In genomic region chr9:107161338-107161737, GRCh38 we compare ENCODE assay signal across 31 cellular contexts.
DNase-seq lines count a peak whose midpoint lies in the region; TF ChIP-seq lines count a peak whose summit lies in the region.
"Had no signal": no experiment of that assay in that cellular context is flagged by ENCODE, and none has a peak within 500 bp of the region (broad histone marks: within the 10 kb centered on the region; RNA-seq: fewer than 3 reads in every experiment).

No MANE protein-coding gene starts in this region.

- H4K20me1 ChIP-seq in neural progenitor cell (ENCODE audit: low read depth), result no peaks in the 10 kb centered on the region

- H3K9ac ChIP-seq in neural progenitor cell, result no peak overlapping the region
- H3K9ac ChIP-seq: KMS-11 had no signal

- H3K27me3 ChIP-seq in neural progenitor cell, result no peaks in the 10 kb centered on the region
- H3K27me3 ChIP-seq: heart right ventricle, pancreas had no signal

- no peak overlapping the region for H3K4me3 Mint-ChIP-seq in endothelial cell (ENCODE audit: unreplicated experiment)
- H3K4me3 Mint-ChIP-seq in neural progenitor cell, result no peak overlapping the region
- H3K4me3 Mint-ChIP-seq: activated CD4-positive, alpha-beta memory T cell treated with anti-CD3 and anti-CD28 coated beads for 36 hours; activated T-helper 1 cell treated with anti-CD3 and anti-CD28 coated beads, Interleukin-12 subunit alpha, Interleukin-12 subunit beta, Interleukin-2, Interleukin-4 antibody, amounts not matched to agents 30 ng/mL and 10 ng/mL and 1 ng/mL, durations not matched to agents 14 hours and 24 hours and 36 hours; neural crest cell; stimulated activated naive B cell treated with anti-CD40 and anti-IgM and Interleukin-4, amounts not matched to agents 10 μg/mL and 1 μg/mL and 100 μg/mL, for 72 hours; T-helper 1 cell treated with Interleukin-12 subunit alpha and Interleukin-12 subunit beta and Interleukin-4 antibody, amounts not matched to agents 30 μg/mL and 1 μg/mL, for 36 hours had no signal

- peaks cover 4% of the 10 kb centered on the region for H3K36me3 Mint-ChIP-seq in endothelial cell (ENCODE audit: low read depth, unreplicated experiment)
- no peaks in the 10 kb centered on the region for H3K36me3 Mint-ChIP-seq in neural progenitor cell
- H3K36me3 Mint-ChIP-seq: activated CD4-positive, alpha-beta memory T cell treated with anti-CD3 and anti-CD28 coated beads for 36 hours; stimulated activated naive B cell treated with anti-CD40 and anti-IgM and Interleukin-4, amounts not matched to agents 10 μg/mL and 1 μg/mL and 100 μg/mL, for 72 hours had no signal

- H3K27ac Mint-ChIP-seq in endothelial cell (ENCODE audit: unreplicated experiment) (no peak overlapping the region), neural progenitor cell (no peak overlapping the region)
- H3K27ac Mint-ChIP-seq: activated CD4-positive, alpha-beta memory T cell treated with anti-CD3 and anti-CD28 coated beads for 36 hours; activated T-helper 1 cell treated with anti-CD3 and anti-CD28 coated beads, Interleukin-12 subunit alpha, Interleukin-12 subunit beta, Interleukin-2, Interleukin-4 antibody, amounts not matched to agents 30 ng/mL and 10 ng/mL and 1 ng/mL, durations not matched to agents 14 hours and 24 hours and 36 hours; stimulated activated naive B cell treated with anti-CD40 and anti-IgM and Interleukin-4, amounts not matched to agents 10 μg/mL and 1 μg/mL and 100 μg/mL, for 72 hours; T-helper 1 cell treated with Interleukin-12 subunit alpha and Interleukin-12 subunit beta and Interleukin-4 antibody, amounts not matched to agents 30 μg/mL and 1 μg/mL, for 36 hours had no signal

- H3K9me3 Mint-ChIP-seq in endothelial cell (ENCODE audit: unreplicated experiment), result no peaks in the 10 kb centered on the region
- H3K9me3 Mint-ChIP-seq in neural progenitor cell, result peaks cover 2% of the 10 kb centered on the region
- H3K9me3 Mint-ChIP-seq: activated CD4-positive, alpha-beta memory T cell treated with anti-CD3 and anti-CD28 coated beads for 36 hours; activated T-helper 1 cell treated with anti-CD3 and anti-CD28 coated beads, Interleukin-12 subunit alpha, Interleukin-12 subunit beta, Interleukin-2, Interleukin-4 antibody, amounts not matched to agents 30 ng/mL and 10 ng/mL and 1 ng/mL, durations not matched to agents 14 hours and 24 hours and 36 hours; T-helper 1 cell treated with Interleukin-12 subunit alpha and Interleukin-12 subunit beta and Interleukin-4 antibody, amounts not matched to agents 30 μg/mL and 1 μg/mL, for 36 hours had no signal

- H3K27me3 Mint-ChIP-seq in endothelial cell (ENCODE audit: unreplicated experiment), result no peaks in the 10 kb centered on the region
- H3K27me3 Mint-ChIP-seq in neural progenitor cell (ENCODE audit: insufficient read depth, low read depth), result peaks cover 2% of the 10 kb centered on the region

- H3K9me3 ChIP-seq in neural progenitor cell (ENCODE audit: low read depth), result no peaks in the 10 kb centered on the region
- H3K9me3 ChIP-seq: HAP-1, pancreas had no signal

- TF ChIP-seq CTCF in endothelial cell (IDR thresholded peaks at IDR 0.05; ENCODE audit: unreplicated experiment) (no peak), neural progenitor cell (IDR thresholded peaks at IDR 0.05) (no peak)

- no peaks in the 10 kb centered on the region for H3F3A ChIP-seq in neural progenitor cell (ENCODE audit: low read depth)

- H3K27ac ChIP-seq in neural progenitor cell, result no peak overlapping the region
- H3K27ac ChIP-seq: heart right ventricle, HL-60, KMS-11, pancreas had no signal

- H3K4me3 ChIP-seq in neural progenitor cell, result no peak overlapping the region
- H3K4me3 ChIP-seq: HAP-1, heart right ventricle, pancreas had no signal

- H3K4me2 ChIP-seq in neural progenitor cell, result no peak overlapping the region
- H3K4me2 ChIP-seq: KMS-11 had no signal

- H3K4me1 Mint-ChIP-seq in endothelial cell (ENCODE audit: unreplicated experiment) (peaks cover 8% of the 10 kb centered on the region), neural progenitor cell (no peaks in the 10 kb centered on the region)
- H3K4me1 Mint-ChIP-seq: neural crest cell; stimulated activated naive B cell treated with anti-CD40 and anti-IgM and Interleukin-4, amounts not matched to agents 10 μg/mL and 1 μg/mL and 100 μg/mL, for 72 hours had no signal

- no peaks in the 10 kb centered on the region for H3K79me2 ChIP-seq in neural progenitor cell (ENCODE audit: low read depth)

- peak; percentile 43 for DNase-seq in NCI-H510A treated with DMSO at 0.1 percent for 48 hours (lab: John Stamatoyannopoulos, UW)
- DNase-seq in NCI-H510A (lab: John Stamatoyannopoulos, UW), result no peak
- peak; percentile 90 for DNase-seq in NCI-H146 treated with DMSO at 0.1 percent for 48 hours (lab: John Stamatoyannopoulos, UW; ENCODE audit: unreplicated experiment)
- peak; percentile 78 for DNase-seq in NCI-H748 treated with DMSO at 0.1 percent for 48 hours (lab: John Stamatoyannopoulos, UW)
- peak; percentile 17 for DNase-seq in endothelial cell (ENCODE audit: low spot score)
- DNase-seq in cortex of kidney (lab: John Stamatoyannopoulos, UW), result no peak
- DNase-seq in neural progenitor cell (ENCODE audit: low spot score), result no peak
- DNase-seq in NCI-H526 (lab: John Stamatoyannopoulos, UW), result no peak
- DNase-seq: activated CD4-positive, alpha-beta memory T cell treated with anti-CD3 and anti-CD28 coated beads for 36 hours; activated CD4-positive, alpha-beta T cell treated with anti-CD3 and anti-CD28 coated beads for 1 hour; activated naive CD4-positive, alpha-beta T cell treated with Interleukin-2 at 50 U/mL for 16 hours; dermis blood vessel endothelial cell; DND-41; foreskin melanocyte; GF-D8; heart right ventricle; left ventricle myocardium superior; MM.1S; NCI-H187 treated with DMSO at 0.1 percent for 48 hours; pancreas; PC-3; small intestine; stimulated activated naive B cell treated with anti-CD40 and anti-IgM and Interleukin-4, amounts not matched to agents 10 μg/mL and 1 μg/mL and 100 μg/mL, for 72 hours; substantia nigra; trophoblast cell had no signal

- H3K4me1 ChIP-seq in neural progenitor cell, result no peaks in the 10 kb centered on the region
- H3K4me1 ChIP-seq: HAP-1, heart right ventricle, pancreas had no signal

- no peak overlapping the region for H2AFZ ChIP-seq in neural progenitor cell (replicated peaks)

- no peaks in the 10 kb centered on the region for H3K36me3 ChIP-seq in neural progenitor cell
- H3K36me3 ChIP-seq: HAP-1, heart right ventricle, pancreas had no signal

Comparison
In these comparisons a context has a peak if more than half of its experiments do, and no peak if none do; other contexts are left out.
1. DNase-seq: peak in NCI-H510A treated with DMSO at 0.1 percent for 48 hours (single experiment), NCI-H146 treated with DMSO at 0.1 percent for 48 hours (single experiment), NCI-H748 treated with DMSO at 0.1 percent for 48 hours (single experiment) and endothelial cell (single experiment); none in NCI-H510A (single experiment), cortex of kidney (single experiment), neural progenitor cell (single experiment) and NCI-H526 (0 of 2).